Comparison of ENCODE assay signal across 1 cellular context in genomic region chr3:147184794-147185193, GRCh38.
TF ChIP-seq lines count a peak whose summit lies in the region.

No MANE protein-coding gene starts in this region.

TF ChIP-seq in HepG2, 621 proteins besides CTCF, POLR2A, EP300 and RAD21 (continued from another document and continues in another):
- TF ChIP-seq CREM (IDR thresholded peaks at IDR 0.05) = peak; percentile 77
- TF ChIP-seq CREM (CRISPR knock-in tag; IDR thresholded peaks at IDR 0.05) = no peak
- TF ChIP-seq ZBTB2 (CRISPR knock-in tag; IDR thresholded peaks at IDR 0.05; ENCODE audit: low read depth) = no peak
- TF ChIP-seq ZNF878 (CRISPR knock-in tag; IDR thresholded peaks at IDR 0.05) = peak; percentile 63; the same call in 1 of the 2 replicates
- no peak for TF ChIP-seq RFX5 (IDR thresholded peaks at IDR 0.05; ENCODE audit: low read depth, low read length)
- no peak for TF ChIP-seq SATB2 (CRISPR knock-in tag; IDR thresholded peaks at IDR 0.05)
- TF ChIP-seq HDAC6 (IDR thresholded peaks at IDR 0.05; ENCODE audit: low read depth, low read length) = no peak
- peak; percentile 81 for TF ChIP-seq ZGPAT (CRISPR knock-in tag; IDR thresholded peaks at IDR 0.05)
- TF ChIP-seq ZNF607 (CRISPR knock-in tag; IDR thresholded peaks at IDR 0.05; ENCODE audit: borderline replicate concordance) = peak; percentile 36; the same call in 1 of the 2 replicates
- TF ChIP-seq ARNTL (CRISPR knock-in tag; IDR thresholded peaks at IDR 0.05) = peak; percentile 99
- TF ChIP-seq REXO4 (CRISPR knock-in tag; IDR thresholded peaks at IDR 0.05; ENCODE audit: borderline replicate concordance) = no peak
- TF ChIP-seq TEF (CRISPR knock-in tag; IDR thresholded peaks at IDR 0.05) = no peak
- no peak for TF ChIP-seq ZNF101 (CRISPR knock-in tag; IDR thresholded peaks at IDR 0.05; ENCODE audit: borderline replicate concordance, low read depth)
- no peak for TF ChIP-seq ZEB1 (IDR thresholded peaks at IDR 0.05; ENCODE audit: insufficient replicate concordance, low read depth)
- TF ChIP-seq NCOA5 (CRISPR knock-in tag; IDR thresholded peaks at IDR 0.05) = no peak
- TF ChIP-seq GTF3A (CRISPR knock-in tag; conservative IDR thresholded peaks at IDR 0.05) = no peak
- peak; percentile 54; the same call in 1 of the 2 replicates for TF ChIP-seq POGK (CRISPR knock-in tag; conservative IDR thresholded peaks at IDR 0.05)
- TF ChIP-seq TEAD3 (CRISPR knock-in tag; optimal IDR thresholded peaks at IDR 0.05; ENCODE audit: borderline replicate concordance) = peak; percentile 79
- no peak for TF ChIP-seq ZNF724P (CRISPR knock-in tag; IDR thresholded peaks at IDR 0.05; ENCODE audit: borderline replicate concordance)
- no peak for TF ChIP-seq ZNF382 (CRISPR knock-in tag; IDR thresholded peaks at IDR 0.05; ENCODE audit: borderline replicate concordance)
- TF ChIP-seq RNF219 (CRISPR knock-in tag; IDR thresholded peaks at IDR 0.05) = 0 out of 2 replicates have a peak, but pooled peaks have one; percentile 34
- TF ChIP-seq TBL1XR1 (IDR thresholded peaks at IDR 0.05; ENCODE audit: borderline replicate concordance, low read length, partially characterized antibody) = no peak
- no peak for TF ChIP-seq PHF8 (CRISPR knock-in tag; IDR thresholded peaks at IDR 0.05)
- TF ChIP-seq ZNF570 (CRISPR knock-in tag; IDR thresholded peaks at IDR 0.05; ENCODE audit: borderline replicate concordance) = no peak
- TF ChIP-seq ZIK1 (CRISPR knock-in tag; IDR thresholded peaks at IDR 0.05; ENCODE audit: borderline replicate concordance, low read depth) = no peak
- no peak for TF ChIP-seq SRSF4 (IDR thresholded peaks at IDR 0.05; ENCODE audit: low read depth, low read length, poor library complexity, severe bottlenecking)
- no peak for TF ChIP-seq TSC22D2 (CRISPR knock-in tag; IDR thresholded peaks at IDR 0.05; ENCODE audit: borderline replicate concordance)
- TF ChIP-seq ZHX1 (CRISPR knock-in tag; IDR thresholded peaks at IDR 0.05; ENCODE audit: low read depth) = no peak
- no peak for TF ChIP-seq THAP8 (CRISPR knock-in tag; IDR thresholded peaks at IDR 0.05; ENCODE audit: borderline replicate concordance)
- no peak for TF ChIP-seq XRCC5 (optimal IDR thresholded peaks at IDR 0.05; ENCODE audit: low read length)
- TF ChIP-seq LBX2 (CRISPR knock-in tag; IDR thresholded peaks at IDR 0.05; ENCODE audit: borderline replicate concordance) = no peak
- TF ChIP-seq MAF1 (CRISPR knock-in tag; IDR thresholded peaks at IDR 0.05; ENCODE audit: borderline replicate concordance) = no peak
- peak; percentile 91 for TF ChIP-seq TARDBP (CRISPR knock-in tag; IDR thresholded peaks at IDR 0.05)
- no peak for TF ChIP-seq SKI (IDR thresholded peaks at IDR 0.05; ENCODE audit: partially characterized antibody)
- no peak for TF ChIP-seq ZNF543 (CRISPR knock-in tag; IDR thresholded peaks at IDR 0.05)
- TF ChIP-seq PAF1 (CRISPR knock-in tag; IDR thresholded peaks at IDR 0.05) = no peak
- TF ChIP-seq NFYC (CRISPR knock-in tag; IDR thresholded peaks at IDR 0.05) = 0 out of 2 replicates have a peak, but pooled peaks have one; percentile 18
- TF ChIP-seq HDAC2 (CRISPR knock-in tag; IDR thresholded peaks at IDR 0.05) = peak; percentile 88
- no peak for TF ChIP-seq ZNF44 (CRISPR knock-in tag; IDR thresholded peaks at IDR 0.05)
- no peak for TF ChIP-seq SMYD3 (CRISPR knock-in tag; IDR thresholded peaks at IDR 0.05)
- no peak for TF ChIP-seq TERF1 (CRISPR knock-in tag; IDR thresholded peaks at IDR 0.05)
- TF ChIP-seq U2AF1 (optimal IDR thresholded peaks at IDR 0.05; ENCODE audit: low read depth, low read length) = no peak
- no peak for TF ChIP-seq ZNF766 (CRISPR knock-in tag; IDR thresholded peaks at IDR 0.05; ENCODE audit: borderline replicate concordance)
- TF ChIP-seq GMEB1 (CRISPR knock-in tag; IDR thresholded peaks at IDR 0.05; ENCODE audit: borderline replicate concordance) = peak; percentile 20; the same call in 1 of the 2 replicates
- TF ChIP-seq SOX6 (IDR thresholded peaks at IDR 0.05) = no peak
- peak; percentile 89 for TF ChIP-seq SOX6 (CRISPR knock-in tag; IDR thresholded peaks at IDR 0.05)
